15 cellular contexts compared by ENCODE assay signal in the genomic region with DNA sequence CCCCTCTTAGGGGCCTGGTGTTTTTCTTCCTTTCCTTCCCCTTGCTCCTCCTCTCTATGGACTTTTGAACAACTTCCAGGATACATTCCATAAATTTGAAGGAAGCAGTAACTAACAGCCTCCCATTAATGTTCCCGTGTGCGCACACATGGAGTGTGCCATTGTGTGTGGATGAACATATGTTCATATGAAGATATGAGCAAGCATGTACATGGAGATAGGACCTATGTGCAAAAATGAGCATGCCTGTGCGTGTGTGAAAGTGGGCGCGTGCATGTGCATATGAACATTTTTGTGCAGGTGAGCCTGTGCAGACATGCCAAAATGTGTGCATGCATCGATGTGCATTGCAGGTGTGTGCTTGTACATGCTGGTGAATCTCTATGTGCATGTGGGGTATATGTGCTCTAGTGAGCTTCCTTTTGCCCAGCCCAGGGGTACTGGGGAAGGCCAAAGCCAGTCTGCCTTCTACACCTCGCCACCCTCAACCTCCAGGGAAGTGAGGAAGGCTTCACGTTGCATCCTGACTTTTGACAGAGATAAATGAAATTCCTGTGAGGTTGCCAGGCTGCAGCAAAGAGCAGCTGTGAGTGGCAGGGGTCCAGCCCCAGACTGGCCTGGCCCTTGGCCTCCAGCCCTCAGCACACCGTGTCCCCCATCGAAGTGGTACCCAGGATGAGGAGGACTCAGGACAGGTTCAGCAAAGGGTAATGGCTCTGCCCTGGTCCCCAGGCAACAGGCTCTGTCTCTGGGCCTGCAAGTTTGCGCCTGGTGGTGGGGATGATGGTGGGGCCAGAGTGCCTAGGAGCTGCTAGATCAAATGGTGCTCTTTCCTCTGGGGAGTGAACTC. TPM values are rescaled to one million over a fixed set of nuclear protein-coding genes. Genes with fewer than 3 reads are reported as not detected.
"Had no signal": no experiment of that assay in that cellular context is flagged by ENCODE, and none has a peak within 500 bp of the region (broad histone marks: within the 10 kb centered on the region; RNA-seq: fewer than 3 reads in every experiment).

No MANE protein-coding gene starts in this region.

- H3K27ac Mint-ChIP-seq: activated naive CD8-positive, alpha-beta T cell treated with anti-CD3 and anti-CD28 coated beads for 36 hours; stimulated activated memory B cell treated with anti-CD40 and anti-IgM and Interleukin-4, amounts not matched to agents 10 μg/mL and 1 μg/mL and 100 μg/mL, for 72 hours; T-cell had no signal

- ATAC-seq: stimulated activated memory B cell treated with anti-CD40 and anti-IgM and Interleukin-4, amounts not matched to agents 10 μg/mL and 1 μg/mL and 100 μg/mL, for 72 hours; T-cell had no signal

- H3K36me3 Mint-ChIP-seq: activated naive CD8-positive, alpha-beta T cell treated with anti-CD3 and anti-CD28 coated beads for 36 hours; naive B cell; stimulated activated memory B cell treated with anti-CD40 and anti-IgM and Interleukin-4, amounts not matched to agents 10 μg/mL and 1 μg/mL and 100 μg/mL, for 72 hours; T-cell had no signal

- H3K4me3 Mint-ChIP-seq: activated naive CD8-positive, alpha-beta T cell treated with anti-CD3 and anti-CD28 coated beads for 36 hours; naive B cell; stimulated activated memory B cell treated with anti-CD40 and anti-IgM and Interleukin-4, amounts not matched to agents 10 μg/mL and 1 μg/mL and 100 μg/mL, for 72 hours; T-cell had no signal

- H3K27me3 Mint-ChIP-seq: activated naive CD8-positive, alpha-beta T cell treated with anti-CD3 and anti-CD28 coated beads for 36 hours; naive B cell; stimulated activated memory B cell treated with anti-CD40 and anti-IgM and Interleukin-4, amounts not matched to agents 10 μg/mL and 1 μg/mL and 100 μg/mL, for 72 hours; T-cell had no signal

- FAIRE-seq: frontal cortex, islet of Langerhans had no signal

- H3K9me3 Mint-ChIP-seq: activated naive CD8-positive, alpha-beta T cell treated with anti-CD3 and anti-CD28 coated beads for 36 hours; naive B cell; stimulated activated memory B cell treated with anti-CD40 and anti-IgM and Interleukin-4, amounts not matched to agents 10 μg/mL and 1 μg/mL and 100 μg/mL, for 72 hours; T-cell had no signal

- DNase-seq: activated CD4-positive, alpha-beta T cell treated with anti-CD3 and anti-CD28 coated beads for 1 hour; activated CD4-positive, alpha-beta T cell treated with anti-CD3 and anti-CD28 coated beads, Interleukin-2, amount 50 U/mL, for 4 hours; activated naive CD8-positive, alpha-beta T cell treated with anti-CD3 and anti-CD28 coated beads for 36 hours; activated T-cell treated with anti-CD3 and anti-CD28 coated beads, Interleukin-2, amount 50 U/mL, for 48 hours; anterior cingulate cortex; dermis blood vessel endothelial cell; heart left ventricle; naive B cell; stimulated activated CD4-positive, alpha-beta T cell treated with anti-CD3 and anti-CD28 coated beads, Interleukin-12 subunit alpha, Interleukin-12 subunit beta, amount 100 ng/mL, for 4 hours; T-cell; T1000 had no signal

- H3K4me1 Mint-ChIP-seq: activated naive CD8-positive, alpha-beta T cell treated with anti-CD3 and anti-CD28 coated beads for 36 hours; naive B cell; stimulated activated memory B cell treated with anti-CD40 and anti-IgM and Interleukin-4, amounts not matched to agents 10 μg/mL and 1 μg/mL and 100 μg/mL, for 72 hours had no signal

RNA-seq across cellular contexts. Expression of gene PGF, which starts 21.1 kb away (rescaled TPM):
- total RNA-seq: mononuclear cell had no signal
